1 cellular context compared by ENCODE assay signal in genomic region chr2:156434461-156435291, GRCh38.
TF ChIP-seq lines count a peak whose summit lies in the region.

No MANE protein-coding gene starts in this region.

TF ChIP-seq in liver, 16 proteins besides CTCF, POLR2A, EP300 and RAD21 (continued from another document):
- TF ChIP-seq REST (IDR thresholded peaks at IDR 0.05) (no peak), RXRA (IDR thresholded peaks at IDR 0.05) (no peak), EGR1 (IDR thresholded peaks at IDR 0.05; ENCODE audit: low read depth in 2 of 2) (no peak), FOXA1 (IDR thresholded peaks at IDR 0.05) (no peak), GABPA (IDR thresholded peaks at IDR 0.05 in 1 of 2, conservative IDR thresholded peaks at IDR 0.05 in 1 of 2) (no peak), FOXA2 (IDR thresholded peaks at IDR 0.05) (no peak)
TF ChIP-seq in liver: peak in this region for 0.
